15 cellular contexts compared by ENCODE assay signal in genomic region chr21:20701235-20701634, GRCh38.
DNase-seq lines count a peak whose midpoint lies in the region; ATAC-seq and TF ChIP-seq lines count a peak whose summit lies in the region.
"Had no signal": no experiment of that assay in that cellular context is flagged by ENCODE, and none has a peak within 500 bp of the region (broad histone marks: within the 10 kb centered on the region; RNA-seq: fewer than 3 reads in every experiment).

No MANE protein-coding gene starts in this region.

- H3K27ac Mint-ChIP-seq in activated CD8-positive, alpha-beta T cell treated with anti-CD3 and anti-CD28 coated beads for 36 hours, result no peak overlapping the region
- H3K27ac Mint-ChIP-seq in activated CD8-positive, alpha-beta T cell treated with anti-CD3 and anti-CD28 coated beads, Interleukin-2, amount 10 ng/mL, durations not matched to agents 7 days and 5 days, result no peak overlapping the region
- H3K27ac Mint-ChIP-seq in activated T-helper 17 cell treated with anti-CD3 and anti-CD28 coated beads, Interleukin-2, amount 50 U/mL, for 72 hours, result no peak overlapping the region
- H3K27ac Mint-ChIP-seq in type B pancreatic cell, result no peak overlapping the region
- H3K27ac Mint-ChIP-seq: CD8-positive, alpha-beta memory T cell had no signal

- no peak overlapping the region for H2AFZ ChIP-seq in osteoblast (ENCODE audit: low read length)

- no peak overlapping the region for H3K4me3 ChIP-seq in osteoblast (ENCODE audit: insufficient read depth, low read length)
- H3K4me3 ChIP-seq: BLaER1, HAP-1 had no signal

- H3K79me2 ChIP-seq in osteoblast (ENCODE audit: insufficient read depth, low read length), result no peaks in the 10 kb centered on the region

- no peak for ATAC-seq in activated CD8-positive, alpha-beta T cell treated with anti-CD3 and anti-CD28 coated beads for 36 hours
- no peak for ATAC-seq in activated CD8-positive, alpha-beta T cell treated with anti-CD3 and anti-CD28 coated beads, Interleukin-2, amount 10 ng/mL, durations not matched to agents 7 days and 5 days
- ATAC-seq in activated T-helper 17 cell treated with anti-CD3 and anti-CD28 coated beads, Interleukin-2, amount 50 U/mL, for 72 hours (replicated peaks), result peak; percentile 50

- no peaks in the 10 kb centered on the region for H3K9me3 ChIP-seq in osteoblast (ENCODE audit: low read depth, low read length)
- H3K9me3 ChIP-seq: BLaER1, Caco-2, HAP-1 had no signal

- no peak overlapping the region for H3K4me2 ChIP-seq in osteoblast (ENCODE audit: insufficient read depth, low read length)
- H3K4me2 ChIP-seq: BLaER1 had no signal

- POLR2A ChIA-PET in activated CD8-positive, alpha-beta T cell treated with anti-CD3 and anti-CD28 coated beads for 36 hours (lab: Charles Lee), result no interaction called here
- POLR2A ChIA-PET in activated CD8-positive, alpha-beta T cell treated with anti-CD3 and anti-CD28 coated beads, Interleukin-2, amount 10 ng/mL, durations not matched to agents 7 days and 5 days (lab: Charles Lee), result no interaction called here

- no peaks in the 10 kb centered on the region for H4K20me1 ChIP-seq in osteoblast (ENCODE audit: insufficient read depth, low read length)
- H4K20me1 ChIP-seq: BLaER1 had no signal

- no peak for TF ChIP-seq CTCF in activated CD8-positive, alpha-beta T cell treated with anti-CD3 and anti-CD28 coated beads for 36 hours (IDR thresholded peaks at IDR 0.05)
- TF ChIP-seq CTCF in osteoblast (IDR thresholded peaks at IDR 0.05; ENCODE audit: extremely low read depth, low read depth, low read length) (no peak), type B pancreatic cell (conservative IDR thresholded peaks at IDR 0.05) (no peak)

- no peak overlapping the region for H3K27ac ChIP-seq in osteoblast (ENCODE audit: low read depth, low read length)
- H3K27ac ChIP-seq: BLaER1 had no signal

- CTCF ChIA-PET in activated CD8-positive, alpha-beta T cell treated with anti-CD3 and anti-CD28 coated beads for 36 hours (lab: Charles Lee), result no interaction called here
- CTCF ChIA-PET in activated CD8-positive, alpha-beta T cell treated with anti-CD3 and anti-CD28 coated beads, Interleukin-2, amount 10 ng/mL, durations not matched to agents 7 days and 5 days (lab: Charles Lee), result no interaction called here

- no peaks in the 10 kb centered on the region for H3K36me3 Mint-ChIP-seq in activated CD8-positive, alpha-beta T cell treated with anti-CD3 and anti-CD28 coated beads for 36 hours (ENCODE audit: low read depth)
- no peaks in the 10 kb centered on the region for H3K36me3 Mint-ChIP-seq in activated CD8-positive, alpha-beta T cell treated with anti-CD3 and anti-CD28 coated beads, Interleukin-2, amount 10 ng/mL, durations not matched to agents 7 days and 5 days (ENCODE audit: low read depth)
- H3K36me3 Mint-ChIP-seq in activated T-helper 17 cell treated with anti-CD3 and anti-CD28 coated beads, Interleukin-2, amount 50 U/mL, for 72 hours (ENCODE audit: low read depth), result no peaks in the 10 kb centered on the region
- peaks cover 2% of the 10 kb centered on the region for H3K36me3 Mint-ChIP-seq in type B pancreatic cell
- H3K36me3 Mint-ChIP-seq: CD8-positive, alpha-beta memory T cell had no signal

- H3K27me3 ChIP-seq in osteoblast (ENCODE audit: insufficient read depth, low read length), result no peaks in the 10 kb centered on the region
- H3K27me3 ChIP-seq: BLaER1 had no signal

- H3K9me3 Mint-ChIP-seq in activated CD8-positive, alpha-beta T cell treated with anti-CD3 and anti-CD28 coated beads for 36 hours, result peaks cover 16% of the 10 kb centered on the region
- H3K9me3 Mint-ChIP-seq in activated CD8-positive, alpha-beta T cell treated with anti-CD3 and anti-CD28 coated beads, Interleukin-2, amount 10 ng/mL, durations not matched to agents 7 days and 5 days (ENCODE audit: insufficient read depth), result peaks cover 33% of the 10 kb centered on the region
- peaks cover 8% of the 10 kb centered on the region for H3K9me3 Mint-ChIP-seq in activated T-helper 17 cell treated with anti-CD3 and anti-CD28 coated beads, Interleukin-2, amount 50 U/mL, for 72 hours
- H3K9me3 Mint-ChIP-seq in type B pancreatic cell, result no peaks in the 10 kb centered on the region

- H3K27me3 Mint-ChIP-seq in activated CD8-positive, alpha-beta T cell treated with anti-CD3 and anti-CD28 coated beads for 36 hours, result no peaks in the 10 kb centered on the region
- no peaks in the 10 kb centered on the region for H3K27me3 Mint-ChIP-seq in activated CD8-positive, alpha-beta T cell treated with anti-CD3 and anti-CD28 coated beads, Interleukin-2, amount 10 ng/mL, durations not matched to agents 7 days and 5 days (ENCODE audit: low read depth)
- no peaks in the 10 kb centered on the region for H3K27me3 Mint-ChIP-seq in activated T-helper 17 cell treated with anti-CD3 and anti-CD28 coated beads, Interleukin-2, amount 50 U/mL, for 72 hours
- H3K27me3 Mint-ChIP-seq in type B pancreatic cell, result no peaks in the 10 kb centered on the region
- H3K27me3 Mint-ChIP-seq: CD8-positive, alpha-beta memory T cell had no signal

- peak; percentile 4 for DNase-seq in activated CD8-positive, alpha-beta T cell treated with anti-CD3 and anti-CD28 coated beads for 36 hours
- DNase-seq in activated CD8-positive, alpha-beta T cell treated with anti-CD3 and anti-CD28 coated beads, Interleukin-2, amount 10 ng/mL, durations not matched to agents 7 days and 5 days, result no peak
- DNase-seq in HT1080 (ENCODE audit: low read depth) (peak; percentile 7), osteoblast (ENCODE audit: insufficient read length, low spot score, missing footprints) (peak; percentile 1), type B pancreatic cell (ENCODE audit: extremely low spot score, unreplicated experiment) (no peak)
- DNase-seq in activated T-cell treated with anti-CD3 and anti-CD28 coated beads, Interleukin-2, amount 50 U/mL, for 48 hours, result no peak
- DNase-seq: 8988T; AML-193; Caco-2; CD8-positive, alpha-beta memory T cell; DND-41; GF-D8 had no signal

- intact Hi-C loops in activated CD8-positive, alpha-beta T cell treated with anti-CD3 and anti-CD28 coated beads for 36 hours (cut with micrococcal nuclease), result no loop called here

- no peaks in the 10 kb centered on the region for H3K4me1 Mint-ChIP-seq in activated CD8-positive, alpha-beta T cell treated with anti-CD3 and anti-CD28 coated beads for 36 hours (ENCODE audit: low read depth)
- no peaks in the 10 kb centered on the region for H3K4me1 Mint-ChIP-seq in activated CD8-positive, alpha-beta T cell treated with anti-CD3 and anti-CD28 coated beads, Interleukin-2, amount 10 ng/mL, durations not matched to agents 7 days and 5 days (ENCODE audit: low read depth)
- H3K4me1 Mint-ChIP-seq in activated T-helper 17 cell treated with anti-CD3 and anti-CD28 coated beads, Interleukin-2, amount 50 U/mL, for 72 hours, result no peaks in the 10 kb centered on the region
- peaks cover 16% of the 10 kb centered on the region for H3K4me1 Mint-ChIP-seq in type B pancreatic cell (ENCODE audit: unreplicated experiment)
- H3K4me1 Mint-ChIP-seq: CD8-positive, alpha-beta memory T cell had no signal

- H3K4me3 Mint-ChIP-seq in activated CD8-positive, alpha-beta T cell treated with anti-CD3 and anti-CD28 coated beads for 36 hours, result no peak overlapping the region
- no peak overlapping the region for H3K4me3 Mint-ChIP-seq in activated CD8-positive, alpha-beta T cell treated with anti-CD3 and anti-CD28 coated beads, Interleukin-2, amount 10 ng/mL, durations not matched to agents 7 days and 5 days
- no peak overlapping the region for H3K4me3 Mint-ChIP-seq in activated T-helper 17 cell treated with anti-CD3 and anti-CD28 coated beads, Interleukin-2, amount 50 U/mL, for 72 hours
- H3K4me3 Mint-ChIP-seq in type B pancreatic cell, result no peak overlapping the region
- H3K4me3 Mint-ChIP-seq: CD8-positive, alpha-beta memory T cell had no signal

- H3K36me3 ChIP-seq in osteoblast (ENCODE audit: insufficient read depth, low read length), result no peaks in the 10 kb centered on the region
- H3K36me3 ChIP-seq: BLaER1, HAP-1 had no signal

- H3K4me1 ChIP-seq in osteoblast (ENCODE audit: insufficient read depth, low read length), result no peaks in the 10 kb centered on the region
- H3K4me1 ChIP-seq: BLaER1, Caco-2, HAP-1 had no signal

Comparison
In these comparisons a context has a peak if more than half of its experiments do, and no peak if none do; other contexts are left out.
1. DNase-seq: peak in activated CD8-positive, alpha-beta T cell treated with anti-CD3 and anti-CD28 coated beads for 36 hours (single experiment), HT1080 (single experiment) and osteoblast (single experiment); none in activated CD8-positive, alpha-beta T cell treated with anti-CD3 and anti-CD28 coated beads, Interleukin-2, amount 10 ng/mL, durations not matched to agents 7 days and 5 days (single experiment), activated T-cell treated with anti-CD3 and anti-CD28 coated beads, Interleukin-2, amount 50 U/mL, for 48 hours (0 of 2) and type B pancreatic cell (single experiment).